9 cellular contexts compared by ENCODE assay signal in genomic region chr17:43755389-43755875, GRCh38. TPM values are rescaled to one million over a fixed set of nuclear protein-coding genes. Genes with fewer than 3 reads are reported as not detected.
DNase-seq lines count a peak whose midpoint lies in the region; ATAC-seq lines count a peak whose summit lies in the region.
"Had no signal": no experiment of that assay in that cellular context is flagged by ENCODE, and none has a peak within 500 bp of the region (broad histone marks: within the 10 kb centered on the region; RNA-seq: fewer than 3 reads in every experiment).

No MANE protein-coding gene starts in this region.

- H3K36me3 Mint-ChIP-seq in T-helper 2 cell treated with Interferon-gamma antibody and Interleukin-4, amounts not matched to agents 5 μg/mL and 100 μg/mL, for 36 hours (ENCODE audit: low read depth), result no peaks in the 10 kb centered on the region
- no peaks in the 10 kb centered on the region for H3K36me3 Mint-ChIP-seq in stimulated activated effector memory CD8-positive, alpha-beta T cell treated with anti-CD3 and anti-CD28 coated beads, Interleukin-12 subunit alpha, Interleukin-12 subunit beta, amount 100 ng/mL, for 72 hours
- H3K36me3 Mint-ChIP-seq: activated naive CD8-positive, alpha-beta T cell had no signal

- no peaks in the 10 kb centered on the region for H3K9me3 Mint-ChIP-seq in T-helper 2 cell treated with Interferon-gamma antibody and Interleukin-4, amounts not matched to agents 5 μg/mL and 100 μg/mL, for 36 hours
- H3K9me3 Mint-ChIP-seq in stimulated activated effector memory CD8-positive, alpha-beta T cell treated with anti-CD3 and anti-CD28 coated beads, Interleukin-12 subunit alpha, Interleukin-12 subunit beta, amount 100 ng/mL, for 72 hours, result no peaks in the 10 kb centered on the region

- peaks cover 42% of the 10 kb centered on the region for H3K27me3 Mint-ChIP-seq in T-helper 2 cell treated with Interferon-gamma antibody and Interleukin-4, amounts not matched to agents 5 μg/mL and 100 μg/mL, for 36 hours (ENCODE audit: low read depth)

- intact Hi-C loops in left cardiac atrium (cut with DNase I), result no loop called here

- H3K4me3 Mint-ChIP-seq in T-helper 2 cell treated with Interferon-gamma antibody and Interleukin-4, amounts not matched to agents 5 μg/mL and 100 μg/mL, for 36 hours, result no peak overlapping the region
- H3K4me3 Mint-ChIP-seq in stimulated activated effector memory CD8-positive, alpha-beta T cell treated with anti-CD3 and anti-CD28 coated beads, Interleukin-12 subunit alpha, Interleukin-12 subunit beta, amount 100 ng/mL, for 72 hours, result no peak overlapping the region
- H3K4me3 Mint-ChIP-seq: activated naive CD8-positive, alpha-beta T cell had no signal

- peaks cover 7% of the 10 kb centered on the region for H3K4me1 Mint-ChIP-seq in T-helper 2 cell treated with Interferon-gamma antibody and Interleukin-4, amounts not matched to agents 5 μg/mL and 100 μg/mL, for 36 hours (ENCODE audit: low read depth)
- peaks cover 24% of the 10 kb centered on the region for H3K4me1 Mint-ChIP-seq in stimulated activated effector memory CD8-positive, alpha-beta T cell treated with anti-CD3 and anti-CD28 coated beads, Interleukin-12 subunit alpha, Interleukin-12 subunit beta, amount 100 ng/mL, for 72 hours

- ATAC-seq in left cardiac atrium (peak; percentile 42 to 45), HG02981 (IDR thresholded peaks at IDR 0.05; ENCODE audit: unreplicated experiment) (no peak)
- ATAC-seq in stimulated activated effector memory CD8-positive, alpha-beta T cell treated with anti-CD3 and anti-CD28 coated beads, Interleukin-12 subunit alpha, Interleukin-12 subunit beta, amount 100 ng/mL, for 72 hours, result no peak

- DNase-seq in NCI-H146 (lab: John Stamatoyannopoulos, UW) (peak; percentile 65), NCI-H146 treated with DMSO at 0.1 percent for 48 hours (lab: John Stamatoyannopoulos, UW; ENCODE audit: unreplicated experiment) (no peak), left cardiac atrium (no peak), retina (peak; percentile 89), hippocampal formation (lab: John Stamatoyannopoulos, UW) (no peak)
- peak; percentile 20 for DNase-seq in T-helper 2 cell treated with Interferon-gamma antibody and Interleukin-4, amounts not matched to agents 5 μg/mL and 100 μg/mL, for 36 hours (ENCODE audit: low spot score)
- no peak for DNase-seq in stimulated activated effector memory CD8-positive, alpha-beta T cell treated with anti-CD3 and anti-CD28 coated beads, Interleukin-12 subunit alpha, Interleukin-12 subunit beta, amount 100 ng/mL, for 72 hours (ENCODE audit: low spot score in 2 of 2)

- H3K27ac Mint-ChIP-seq in T-helper 2 cell treated with Interferon-gamma antibody and Interleukin-4, amounts not matched to agents 5 μg/mL and 100 μg/mL, for 36 hours, result no peak overlapping the region
- no peak overlapping the region for H3K27ac Mint-ChIP-seq in stimulated activated effector memory CD8-positive, alpha-beta T cell treated with anti-CD3 and anti-CD28 coated beads, Interleukin-12 subunit alpha, Interleukin-12 subunit beta, amount 100 ng/mL, for 72 hours
- H3K27ac Mint-ChIP-seq: activated naive CD8-positive, alpha-beta T cell had no signal

RNA-seq across cellular contexts. Expression of gene SOST, which starts 3.2 kb away (rescaled TPM):
- total RNA-seq in left cardiac atrium, result not detected

RNA-seq across cellular contexts. Expression of gene DUSP3, which starts 23.3 kb away (rescaled TPM):
- total RNA-seq in left cardiac atrium, result 100 to 1,000 TPM; 149 to 204 TPM

RNA-seq across cellular contexts. Expression of gene CFAP97D1, which starts 24.8 kb away (rescaled TPM):
- not detected for total RNA-seq in left cardiac atrium

Comparison
In these comparisons a context has a peak if more than half of its experiments do, and no peak if none do; other contexts are left out.
1. DNase-seq: peak in NCI-H146 (single experiment), T-helper 2 cell treated with Interferon-gamma antibody and Interleukin-4, amounts not matched to agents 5 μg/mL and 100 μg/mL, for 36 hours (single experiment) and retina (single experiment); none in NCI-H146 treated with DMSO at 0.1 percent for 48 hours (single experiment), left cardiac atrium (single experiment), stimulated activated effector memory CD8-positive, alpha-beta T cell treated with anti-CD3 and anti-CD28 coated beads, Interleukin-12 subunit alpha, Interleukin-12 subunit beta, amount 100 ng/mL, for 72 hours (0 of 2) and hippocampal formation (0 of 2).
2. ATAC-seq: peak in left cardiac atrium (2 of 2); none in stimulated activated effector memory CD8-positive, alpha-beta T cell treated with anti-CD3 and anti-CD28 coated beads, Interleukin-12 subunit alpha, Interleukin-12 subunit beta, amount 100 ng/mL, for 72 hours (single experiment) and HG02981 (single experiment).